In genomic region chr4:1246901-1247810, GRCh38 we compare ENCODE assay signal across 8 cellular contexts. TPM values are rescaled to one million over a fixed set of nuclear protein-coding genes. Genes with fewer than 3 reads are reported as not detected.
A peak's percentile ranks its signal among the peaks of the same experiment; 100 is the strongest.
DNase-seq lines count a peak whose midpoint lies in the region; ATAC-seq and TF ChIP-seq lines count a peak whose summit lies in the region.

No MANE protein-coding gene starts in this region.

- ATAC-seq in HG03159 (IDR thresholded peaks at IDR 0.05; ENCODE audit: unreplicated experiment) (no peak), HG02610 (IDR thresholded peaks at IDR 0.05; ENCODE audit: unreplicated experiment) (no peak)

- H3K27me3 ChIP-seq in breast epithelium (no peaks in the 10 kb centered on the region), layer of hippocampus (ENCODE audit: control insufficient read depth, insufficient read depth, low read length) (no peaks in the 10 kb centered on the region)

- H3K4me3 ChIP-seq in breast epithelium: peak overlapping the region; percentile 58 to 93 (median 60)

- H3K36me3 ChIP-seq in breast epithelium: no peaks in the 10 kb centered on the region

- peaks cover 25 to 42% of the 10 kb centered on the region in 2 donors for H3K4me1 ChIP-seq in breast epithelium

- no peaks in the 10 kb centered on the region for H3K9me3 ChIP-seq in breast epithelium

- TF ChIP-seq CTCF in breast epithelium (IDR thresholded peaks at IDR 0.05): no peak

- H3K27ac ChIP-seq in breast epithelium (peak overlapping the region; percentile 84 to 94), layer of hippocampus (ENCODE audit: low read depth, low read length) (peak overlapping the region; percentile 96), substantia nigra (ENCODE audit: low read depth, low read length, poor library complexity, severe bottlenecking) (peak overlapping the region; percentile 82)

- intact Hi-C loops in breast epithelium (cut with DNase I; ENCODE audit: low total_unique reads): loop anchor here (5.0 kb wide), 1 partner anchor 80 kb away; no protein-coding TSS in a partner anchor

- TF ChIP-seq POLR2A in breast epithelium (IDR thresholded peaks at IDR 0.05): no peak

- DNase-seq in NCI-H2227 (lab: John Stamatoyannopoulos, UW; ENCODE audit: unreplicated experiment) (peak; percentile 27), NCI-H2227 treated with DMSO at 0.1 percent for 48 hours (lab: John Stamatoyannopoulos, UW) (no peak), NOMO-1 treated with dmso at 0.1 percent for 144 hours (lab: John Stamatoyannopoulos, UW; ENCODE audit: unreplicated experiment) (peak; percentile 16), breast epithelium (ENCODE audit: low spot score in 2 of 2) (peak in 1 of 2 donors; percentile 49), substantia nigra (lab: John Stamatoyannopoulos, UW) (peak in 1 of 49 donors; percentile 59)

RNA-seq across cellular contexts. Expression of gene CTBP1, which starts 1.8 kb away (rescaled TPM):
- total RNA-seq in breast epithelium: 100 to 1,000 TPM; 130 to 159 (median 133) TPM

RNA-seq across cellular contexts. Expression of gene MAEA, which starts 42.5 kb away (rescaled TPM):
- total RNA-seq in breast epithelium: 10 to 100 TPM; 49.9 to 76.7 (median 62.3) TPM
